8 cellular contexts compared by ENCODE assay signal in genomic region chr1:220776725-220777326, GRCh38. TPM values are rescaled to one million over a fixed set of nuclear protein-coding genes. Genes with fewer than 3 reads are reported as not detected.
DNase-seq lines count a peak whose midpoint lies in the region; ATAC-seq, FAIRE-seq and TF ChIP-seq lines count a peak whose summit lies in the region.

No MANE protein-coding gene starts in this region.

- no peak overlapping the region for H2AFZ ChIP-seq in mammary epithelial cell (ENCODE audit: low read depth, low read length)

- FAIRE-seq in GM18507 (lab: Jason Lieb, UNC) = peak; percentile 79

- H4K20me1 ChIP-seq in mammary epithelial cell (ENCODE audit: insufficient read depth, low read length) = no peaks in the 10 kb centered on the region

- no TSS peak for BruUV-seq in mammary epithelial cell (replicated peaks; lab: Mats Ljungman, UMichigan)

- H3K36me3 ChIP-seq in WERI-Rb-1 (no peaks in the 10 kb centered on the region; the same call in 1 of the 2 replicates), mammary epithelial cell (ENCODE audit: insufficient read depth, low read length) (no peaks in the 10 kb centered on the region)

- H3K4me1 ChIP-seq in mammary epithelial cell (ENCODE audit: insufficient read depth, low read length) = no peaks in the 10 kb centered on the region

- peak; percentile 98 for TF ChIP-seq CTCF in WERI-Rb-1 (IDR thresholded peaks at IDR 0.05; ENCODE audit: low read depth, low read length)
- TF ChIP-seq CTCF in mammary epithelial cell (conservative IDR thresholded peaks at IDR 0.05 in 1 of 2, IDR thresholded peaks at IDR 0.05 in 1 of 2; ENCODE audit: extremely low read depth in 1 of 2, insufficient read depth in 1 of 2, low read depth in 1 of 2, low read length in 2 of 2) = peak; percentile 93

- peak; percentile 70 for ATAC-seq in HG02970 (IDR thresholded peaks at IDR 0.05; ENCODE audit: low FRiP score, unreplicated experiment)

- H3K9ac ChIP-seq in mammary epithelial cell (ENCODE audit: insufficient read depth, low read length) = no peak overlapping the region

- CTCF ChIA-PET in mammary epithelial cell (lab: Charles Lee; ENCODE audit: low non-redundant PET) = interaction anchor here (0.6 to 1.0 kb wide), 3 partner anchors 43 to 558 kb away, joined by 3 to 6 read pairs (median 4); no protein-coding TSS in a partner anchor

- dilution Hi-C loops in mammary epithelial cell (cut with HindIII; ENCODE audit: low sequenced_read_pairs) = no loop called here

- no peaks in the 10 kb centered on the region for H3K79me2 ChIP-seq in mammary epithelial cell (ENCODE audit: insufficient read depth, low read length)

- WGBS in mammary epithelial cell (ENCODE audit: low coverage, missing lambda C conversion rate) = 56% methylated on average over 8 of the region's 19 CpGs

- DNase-seq in AG08395 (ENCODE audit: low spot score) (peak; percentile 91), GM18507 (ENCODE audit: extremely low spot score, insufficient read length, low read depth) (peak; percentile 45), NCI-H2081 (lab: John Stamatoyannopoulos, UW) (peak; percentile 77 to 78), WERI-Rb-1 (peak; percentile 89), mammary epithelial cell (peak; percentile 48), kidney tubule cell (ENCODE audit: low spot score) (peak; percentile 73)
- DNase-seq in stimulated activated CD4-positive, alpha-beta T cell treated with anti-CD3 and anti-CD28 coated beads, Interleukin-2, amount 100 ng/mL, for 48 hours = peak; percentile 67 to 70

- no peak overlapping the region for H3K4me3 ChIP-seq in WERI-Rb-1 (ENCODE audit: low read depth, low read length)
- H3K4me3 ChIP-seq in mammary epithelial cell (replicated peaks in 1 of 3; ENCODE audit: insufficient read depth in 1 of 3, low read depth in 2 of 3, low read length in 3 of 3) = no peak overlapping the region

- no peak overlapping the region for H3K27ac ChIP-seq in WERI-Rb-1
- no peak overlapping the region for H3K27ac ChIP-seq in mammary epithelial cell (ENCODE audit: insufficient read depth, low read depth, low read length)

- in situ Hi-C loops in mammary epithelial cell (cut with MboI; ENCODE audit: low sequenced_read_pairs in 2 of 2) = loop anchor here (10.0 to 25.0 kb wide), 4 partner anchors 92 to 940 kb away; no protein-coding TSS in a partner anchor

- H3K9me3 ChIP-seq in WERI-Rb-1 (ENCODE audit: severe bottlenecking) (no peaks in the 10 kb centered on the region), mammary epithelial cell (replicated peaks; ENCODE audit: insufficient read depth, low read length) (no peaks in the 10 kb centered on the region)

- intact Hi-C loops in mammary epithelial cell (cut with micrococcal nuclease) = loop anchor here (1.0 to 2.0 kb wide), 7 partner anchors 42 to 940 kb away; partner anchors contain the start of gene C1orf115

- H3K27me3 ChIP-seq in WERI-Rb-1 (ENCODE audit: insufficient read depth, low read depth, severe bottlenecking) = no peaks in the 10 kb centered on the region
- no peaks in the 10 kb centered on the region for H3K27me3 ChIP-seq in mammary epithelial cell (ENCODE audit: insufficient read depth, low read length)

- H3K4me2 ChIP-seq in mammary epithelial cell (ENCODE audit: insufficient read depth, low read depth, low read length) = no peak overlapping the region

RNA-seq across cellular contexts. Expression of gene MTARC1, which starts 9.9 kb away (rescaled TPM):
- 1 to 10 TPM in 1 of 2 donors, under 1 TPM in 1; 0.61 to 1.2 TPM for total RNA-seq in mammary epithelial cell
- polyA plus RNA-seq in mammary epithelial cell = 1.8 TPM
- not detected for polyA minus RNA-seq in mammary epithelial cell

RNA-seq across cellular contexts. Expression of gene MTARC2, which starts 28.7 kb away (rescaled TPM):
- 1 to 10 TPM; 3.7 to 4.8 TPM for total RNA-seq in mammary epithelial cell
- polyA plus RNA-seq in mammary epithelial cell = 2.1 TPM
- 4.4 TPM for polyA minus RNA-seq in mammary epithelial cell
